In the genomic region with DNA sequence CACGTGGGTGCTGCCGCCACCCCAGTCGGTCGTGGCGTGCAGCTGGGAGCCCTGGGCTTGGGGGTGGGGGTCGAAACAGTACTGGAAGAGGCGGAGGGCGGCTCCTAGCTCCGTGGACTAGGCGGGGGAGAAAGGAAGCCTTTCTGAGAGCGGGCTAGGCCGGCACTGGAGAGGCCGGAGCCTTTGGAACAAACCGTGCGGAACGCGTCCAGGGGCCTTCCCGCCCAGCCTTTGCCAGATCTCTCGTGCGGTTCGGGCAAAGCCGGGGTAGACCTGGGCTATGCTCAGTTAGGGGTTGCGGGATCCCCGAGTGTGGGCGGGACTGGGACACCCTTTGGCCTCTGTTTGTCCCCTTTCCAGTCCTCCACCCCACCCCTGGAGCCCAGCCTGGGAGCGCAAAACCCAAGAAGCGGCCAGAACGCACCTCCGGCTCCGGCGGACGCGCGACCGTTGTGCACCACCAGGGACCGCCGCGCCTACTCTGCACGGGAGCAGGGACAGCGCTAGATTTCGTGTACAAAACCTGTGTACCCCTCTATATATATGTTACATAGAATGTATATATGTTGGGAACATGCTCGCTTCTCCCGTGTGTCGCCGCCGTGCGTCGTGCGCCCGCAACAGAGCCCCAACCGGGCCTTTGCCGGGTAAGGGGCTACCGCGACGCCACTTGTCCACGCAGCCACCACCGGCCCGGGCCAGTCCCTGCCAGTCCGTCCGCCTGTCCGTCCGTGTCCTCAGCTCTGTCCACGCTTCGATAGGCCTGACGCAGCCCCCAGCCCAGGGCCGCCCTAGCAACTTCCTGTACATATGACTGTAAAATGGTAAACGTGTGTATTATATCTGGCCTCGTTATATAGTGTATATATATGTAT, we compare ENCODE assay signal across 9 cellular contexts. TPM values are rescaled to one million over a fixed set of nuclear protein-coding genes. Genes with fewer than 3 reads are reported as not detected.
DNase-seq lines count a peak whose midpoint lies in the region; ATAC-seq and TF ChIP-seq lines count a peak whose summit lies in the region.
"Had no signal": no experiment of that assay in that cellular context is flagged by ENCODE, and none has a peak within 500 bp of the region (broad histone marks: within the 10 kb centered on the region; RNA-seq: fewer than 3 reads in every experiment).

No MANE protein-coding gene starts in this region.

- no peaks in the 10 kb centered on the region for H3K27me3 ChIP-seq in heart left ventricle

- H3K9me3 Mint-ChIP-seq in osteocyte (ENCODE audit: unreplicated experiment) = no peaks in the 10 kb centered on the region

- H3K4me1 ChIP-seq in heart left ventricle = peaks cover 9 to 86% (median 39%) of the 10 kb centered on the region in 12 donors

- peak overlapping the region; percentile 35 for H3K4me3 Mint-ChIP-seq in osteocyte (ENCODE audit: unreplicated experiment)

- TF ChIP-seq CTCF in heart left ventricle (IDR thresholded peaks at IDR 0.05) (no peak), osteocyte (IDR thresholded peaks at IDR 0.05) (peak; percentile 8), lower leg skin (IDR thresholded peaks at IDR 0.05) (no peak)

- H3K27ac Mint-ChIP-seq in osteocyte (ENCODE audit: unreplicated experiment) = peak overlapping the region; percentile 80

- H3K4me1 Mint-ChIP-seq in osteocyte (ENCODE audit: unreplicated experiment) = peaks cover 34% of the 10 kb centered on the region

- peaks cover 0 to 49% (median 8%) of the 10 kb centered on the region in 9 donors for H3K36me3 ChIP-seq in heart left ventricle

- DNase-seq in ELF-1 (ENCODE audit: low read depth, low spot score) = peak; percentile 67
- peak; percentile 59 for DNase-seq in amniotic epithelial cell (ENCODE audit: low read depth)
- DNase-seq in heart left ventricle = no peak
- DNase-seq in osteocyte (ENCODE audit: extremely low spot score, unreplicated experiment) = no peak
- no peak for DNase-seq in T-helper 9 cell
- no peak for DNase-seq in lower leg skin (ENCODE audit: low spot score in 2 of 2)
- DNase-seq: NCI-H1048 had no signal

- TF ChIP-seq POLR2A in heart left ventricle (IDR thresholded peaks at IDR 0.05) = no peak
- no peak for TF ChIP-seq POLR2A in lower leg skin (IDR thresholded peaks at IDR 0.05)

- H3K9me3 ChIP-seq in heart left ventricle = no peaks in the 10 kb centered on the region

- ATAC-seq in heart left ventricle (peak in 3 of 4 donors; percentile 5 to 11 (median 8)), GM19463 (IDR thresholded peaks at IDR 0.05; ENCODE audit: unreplicated experiment) (no peak), HG02970 (IDR thresholded peaks at IDR 0.05; ENCODE audit: low FRiP score, unreplicated experiment) (no peak)

- peak overlapping the region; percentile 1 to 84 (median 60) for H3K27ac ChIP-seq in heart left ventricle

- H3K4me3 ChIP-seq in heart left ventricle = peak overlapping the region in 10 of 12 donors; percentile 21 to 46 (median 30)
- no peak overlapping the region for H3K4me3 ChIP-seq in lower leg skin (ENCODE audit: low read depth, poor library complexity, severe bottlenecking)

- WGBS in heart left ventricle, 4 donors = 73 to 76% (median 73%) methylated on average over 66 to 68 of the region's 68 CpGs
- WGBS in lower leg skin, 2 donors = 61 to 67% methylated on average over 63 to 66 of the region's 68 CpGs

- intact Hi-C loops in heart left ventricle (cut with DNase I) (loop anchor here in 9 of 10 donors (1.0 to 10.0 kb wide), 11 partner anchors 50 to 227 kb away; a partner anchor contains a TSS), lower leg skin (cut with DNase I; ENCODE audit: low total_unique reads) (no loop called here)

- H3K36me3 Mint-ChIP-seq in osteocyte (ENCODE audit: unreplicated experiment) = peaks cover 6% of the 10 kb centered on the region

- no peaks in the 10 kb centered on the region for H3K27me3 Mint-ChIP-seq in osteocyte (ENCODE audit: unreplicated experiment)

RNA-seq across cellular contexts. Expression of a gene that starts 26.2 kb away (rescaled TPM):
- total RNA-seq in heart left ventricle (10 to 100 TPM; 12.8 to 55.2 (median 17.8) TPM), osteocyte (78.0 and 86.9 TPM in 2 replicates), lower leg skin (100 to 1,000 TPM in 2 of 4 donors, 10 to 100 TPM in 2; 54.3 to 146 (median 102) TPM)
- polyA plus RNA-seq in heart left ventricle = 10 to 100 TPM; 22.1 to 41.0 TPM

Comparison
In these comparisons a context has a peak if more than half of its experiments do, and no peak if none do; other contexts are left out.
1. DNase-seq: peak in ELF-1 (single experiment) and amniotic epithelial cell (single experiment); none in heart left ventricle (0 of 5), osteocyte (single experiment), T-helper 9 cell (single experiment) and lower leg skin (0 of 2).
2. ATAC-seq: peak in heart left ventricle (3 of 4); none in GM19463 (single experiment) and HG02970 (single experiment).